Comparison of ENCODE assay signal across 1 cellular context in genomic region chr3:174132006-174132405, GRCh38.
TF ChIP-seq lines count a peak whose summit lies in the region.

No MANE protein-coding gene starts in this region.

TF ChIP-seq in SK-N-SH, 30 proteins besides CTCF, POLR2A, EP300 and RAD21 (continued from another document):
- TF ChIP-seq, protein P1, sequence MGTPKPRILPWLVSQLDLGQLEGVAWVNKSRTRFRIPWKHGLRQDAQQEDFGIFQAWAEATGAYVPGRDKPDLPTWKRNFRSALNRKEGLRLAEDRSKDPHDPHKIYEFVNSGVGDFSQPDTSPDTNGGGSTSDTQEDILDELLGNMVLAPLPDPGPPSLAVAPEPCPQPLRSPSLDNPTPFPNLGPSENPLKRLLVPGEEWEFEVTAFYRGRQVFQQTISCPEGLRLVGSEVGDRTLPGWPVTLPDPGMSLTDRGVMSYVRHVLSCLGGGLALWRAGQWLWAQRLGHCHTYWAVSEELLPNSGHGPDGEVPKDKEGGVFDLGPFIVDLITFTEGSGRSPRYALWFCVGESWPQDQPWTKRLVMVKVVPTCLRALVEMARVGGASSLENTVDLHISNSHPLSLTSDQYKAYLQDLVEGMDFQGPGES (IDR thresholded peaks at IDR 0.05; ENCODE audit: low read depth, low read length): no peak
